ENCODE assay signal across 39 cellular contexts in genomic region chr10:56266120-56266519, GRCh38.
"Had no signal": no experiment of that assay in that cellular context is flagged by ENCODE, and none has a peak within 500 bp of the region (broad histone marks: within the 10 kb centered on the region; RNA-seq: fewer than 3 reads in every experiment).

No MANE protein-coding gene starts in this region.

- H3K27ac ChIP-seq: adrenal gland, ascending aorta, body of pancreas, brain microvascular endothelial cell, breast epithelium, cardiac muscle cell had no signal

- H3K36me3 ChIP-seq: adrenal gland, ascending aorta, brain microvascular endothelial cell, breast epithelium, cardiac muscle cell had no signal

- H3K36me3 Mint-ChIP-seq: activated naive CD4-positive, alpha-beta T cell treated with anti-CD3 and anti-CD28 coated beads, Interleukin-2, amount 10 ng/mL, durations not matched to agents 7 days and 5 days; activated naive CD4-positive, alpha-beta T cell treated with anti-CD3 and anti-CD28 coated beads, Interleukin-2, amount 50 U/mL, for 24 hours; activated naive CD4-positive, alpha-beta T cell treated with anti-CD3 and anti-CD28 coated beads, Interleukin-2, amount 50 U/mL, for 72 hours; activated naive CD8-positive, alpha-beta T cell; activated naive CD8-positive, alpha-beta T cell treated with anti-CD3 and anti-CD28 coated beads for 36 hours; activated naive CD8-positive, alpha-beta T cell treated with anti-CD3 and anti-CD28 coated beads, Interleukin-2, amount 10 ng/mL, durations not matched to agents 7 days and 5 days; brain had no signal

- H3K9me3 ChIP-seq: adrenal gland, ascending aorta, body of pancreas, breast epithelium had no signal

- H3K27me3 Mint-ChIP-seq: activated naive CD4-positive, alpha-beta T cell treated with anti-CD3 and anti-CD28 coated beads, Interleukin-2, amount 10 ng/mL, durations not matched to agents 7 days and 5 days; activated naive CD4-positive, alpha-beta T cell treated with anti-CD3 and anti-CD28 coated beads, Interleukin-2, amount 50 U/mL, for 24 hours; activated naive CD8-positive, alpha-beta T cell; activated naive CD8-positive, alpha-beta T cell treated with anti-CD3 and anti-CD28 coated beads for 36 hours; activated naive CD8-positive, alpha-beta T cell treated with anti-CD3 and anti-CD28 coated beads, Interleukin-2, amount 10 ng/mL, durations not matched to agents 7 days and 5 days; activated naive CD8-positive, alpha-beta T cell treated with anti-CD3 and anti-CD28 coated beads, Interleukin-2, amount 50 U/mL, for 24 hours; activated T-cell treated with anti-CD3 and anti-CD28 coated beads, Interleukin-2, amount 50 U/mL, for 24 hours; activated T-helper 17 cell treated with anti-CD3 and anti-CD28 coated beads, Interleukin-2, amount 50 U/mL, for 72 hours; brain; central memory CD8-positive, alpha-beta T cell had no signal

- H3K27me3 ChIP-seq: adrenal gland, ascending aorta, body of pancreas, brain microvascular endothelial cell, breast epithelium, cardiac muscle cell had no signal

- ATAC-seq: activated naive CD4-positive, alpha-beta T cell treated with anti-CD3 and anti-CD28 coated beads, Interleukin-2, amount 50 U/mL, for 72 hours; activated naive CD8-positive, alpha-beta T cell treated with anti-CD3 and anti-CD28 coated beads, Interleukin-2, amount 50 U/mL, for 24 hours; activated T-cell treated with anti-CD3 and anti-CD28 coated beads, Interleukin-2, amount 50 U/mL, for 4 hours; activated T-cell treated with anti-CD3 and anti-CD28 coated beads, Interleukin-2, amount 50 U/mL, for 72 hours; activated T-helper 17 cell treated with anti-CD3 and anti-CD28 coated beads, Interleukin-2, amount 50 U/mL, for 72 hours; body of pancreas had no signal

- DNase-seq: activated effector memory CD4-positive, alpha-beta T cell treated with anti-CD3 and anti-CD28 coated beads, Interleukin-2, amount 50 U/mL, for 16 hours; activated effector memory CD4-positive, alpha-beta T cell treated with Interleukin-2 at 50 U/mL for 16 hours; activated gamma-delta T cell; activated gamma-delta T cell treated with Interleukin-2 at 50 U/mL for 16 hours; activated naive CD4-positive, alpha-beta T cell; activated naive CD4-positive, alpha-beta T cell treated with anti-CD3 and anti-CD28 coated beads for 36 hours; activated naive CD4-positive, alpha-beta T cell treated with anti-CD3 and anti-CD28 coated beads, Interleukin-2, amount 10 ng/mL, durations not matched to agents 7 days and 5 days; activated naive CD4-positive, alpha-beta T cell treated with anti-CD3 and anti-CD28 coated beads, Interleukin-2, amount 50 U/mL, for 16 hours; activated naive CD4-positive, alpha-beta T cell treated with Interleukin-2 at 50 U/mL for 16 hours; activated naive CD8-positive, alpha-beta T cell treated with anti-CD3 and anti-CD28 coated beads for 36 hours; activated naive CD8-positive, alpha-beta T cell treated with anti-CD3 and anti-CD28 coated beads, Interleukin-2, amount 10 ng/mL, durations not matched to agents 7 days and 5 days; activated naive CD8-positive, alpha-beta T cell treated with anti-CD3 and anti-CD28 coated beads, Interleukin-2, amount 50 U/mL, for 24 hours; activated T-cell treated with anti-CD3 and anti-CD28 coated beads, Interleukin-2, amount 50 U/mL, for 24 hours; activated T-cell treated with anti-CD3 and anti-CD28 coated beads, Interleukin-2, amount 50 U/mL, for 4 hours; activated T-cell treated with anti-CD3 and anti-CD28 coated beads, Interleukin-2, amount 50 U/mL, for 48 hours; activated T-cell treated with anti-CD3 and anti-CD28 coated beads, Interleukin-2, amount 50 U/mL, for 72 hours; adrenal gland; amniotic stem cell; amygdala; anterior cingulate cortex; aorta; body of pancreas; brain microvascular endothelial cell; caudate nucleus; central memory CD4-positive, alpha-beta T cell; cerebellar nuclear complex had no signal

- H3K4me3 Mint-ChIP-seq: activated naive CD4-positive, alpha-beta T cell treated with anti-CD3 and anti-CD28 coated beads for 36 hours; activated naive CD4-positive, alpha-beta T cell treated with anti-CD3 and anti-CD28 coated beads, Interleukin-2, amount 10 ng/mL, durations not matched to agents 7 days and 5 days; activated naive CD4-positive, alpha-beta T cell treated with anti-CD3 and anti-CD28 coated beads, Interleukin-2, amount 50 U/mL, for 24 hours; activated naive CD8-positive, alpha-beta T cell; activated naive CD8-positive, alpha-beta T cell treated with anti-CD3 and anti-CD28 coated beads for 36 hours; activated naive CD8-positive, alpha-beta T cell treated with anti-CD3 and anti-CD28 coated beads, Interleukin-2, amount 10 ng/mL, durations not matched to agents 7 days and 5 days; activated naive CD8-positive, alpha-beta T cell treated with anti-CD3 and anti-CD28 coated beads, Interleukin-2, amount 50 U/mL, for 24 hours; activated T-cell treated with anti-CD3 and anti-CD28 coated beads, Interleukin-2, amount 50 U/mL, for 24 hours; activated T-cell treated with anti-CD3 and anti-CD28 coated beads, Interleukin-2, amount 50 U/mL, for 4 hours; activated T-cell treated with anti-CD3 and anti-CD28 coated beads, Interleukin-2, amount 50 U/mL, for 72 hours; activated T-helper 1 cell treated with anti-CD3 and anti-CD28 coated beads, Interleukin-12 subunit alpha, Interleukin-12 subunit beta, Interleukin-2, Interleukin-4 antibody, amounts not matched to agents 30 ng/mL and 10 ng/mL and 1 ng/mL, durations not matched to agents 14 hours and 24 hours and 36 hours; activated T-helper 17 cell treated with anti-CD3 and anti-CD28 coated beads, Interleukin-2, amount 50 U/mL, for 72 hours; brain; central memory CD8-positive, alpha-beta T cell had no signal

- FAIRE-seq: astrocyte, bronchial epithelial cell had no signal

- H3K27ac Mint-ChIP-seq: activated naive CD4-positive, alpha-beta T cell treated with anti-CD3 and anti-CD28 coated beads for 36 hours; activated naive CD4-positive, alpha-beta T cell treated with anti-CD3 and anti-CD28 coated beads, Interleukin-2, amount 10 ng/mL, durations not matched to agents 7 days and 5 days; activated naive CD4-positive, alpha-beta T cell treated with anti-CD3 and anti-CD28 coated beads, Interleukin-2, amount 50 U/mL, for 24 hours; activated naive CD4-positive, alpha-beta T cell treated with anti-CD3 and anti-CD28 coated beads, Interleukin-2, amount 50 U/mL, for 72 hours; activated naive CD8-positive, alpha-beta T cell; activated naive CD8-positive, alpha-beta T cell treated with anti-CD3 and anti-CD28 coated beads for 36 hours; activated naive CD8-positive, alpha-beta T cell treated with anti-CD3 and anti-CD28 coated beads, Interleukin-2, amount 10 ng/mL, durations not matched to agents 7 days and 5 days; activated naive CD8-positive, alpha-beta T cell treated with anti-CD3 and anti-CD28 coated beads, Interleukin-2, amount 50 U/mL, for 24 hours; activated T-cell treated with anti-CD3 and anti-CD28 coated beads, Interleukin-2, amount 50 U/mL, for 24 hours; activated T-cell treated with anti-CD3 and anti-CD28 coated beads, Interleukin-2, amount 50 U/mL, for 72 hours; activated T-helper 1 cell treated with anti-CD3 and anti-CD28 coated beads, Interleukin-12 subunit alpha, Interleukin-12 subunit beta, Interleukin-2, Interleukin-4 antibody, amounts not matched to agents 30 ng/mL and 10 ng/mL and 1 ng/mL, durations not matched to agents 14 hours and 24 hours and 36 hours; activated T-helper 17 cell treated with anti-CD3 and anti-CD28 coated beads, Interleukin-2, amount 50 U/mL, for 72 hours; activated T-helper 2 cell treated with anti-CD3 and anti-CD28 coated beads, Interferon-gamma antibody, Interleukin-2, Interleukin-4, amounts not matched to agents 10 μg/mL and 5 μg/mL and 100 μg/mL, durations not matched to agents 14 hours and 24 hours and 36 hours; brain had no signal

- H3K4me1 Mint-ChIP-seq: activated naive CD4-positive, alpha-beta T cell treated with anti-CD3 and anti-CD28 coated beads, Interleukin-2, amount 10 ng/mL, durations not matched to agents 7 days and 5 days; activated naive CD4-positive, alpha-beta T cell treated with anti-CD3 and anti-CD28 coated beads, Interleukin-2, amount 50 U/mL, for 24 hours; activated naive CD8-positive, alpha-beta T cell treated with anti-CD3 and anti-CD28 coated beads for 36 hours; activated naive CD8-positive, alpha-beta T cell treated with anti-CD3 and anti-CD28 coated beads, Interleukin-2, amount 10 ng/mL, durations not matched to agents 7 days and 5 days; activated naive CD8-positive, alpha-beta T cell treated with anti-CD3 and anti-CD28 coated beads, Interleukin-2, amount 50 U/mL, for 24 hours; activated T-helper 17 cell treated with anti-CD3 and anti-CD28 coated beads, Interleukin-2, amount 50 U/mL, for 72 hours; brain; central memory CD8-positive, alpha-beta T cell had no signal

- H3K9me3 Mint-ChIP-seq: activated naive CD4-positive, alpha-beta T cell treated with anti-CD3 and anti-CD28 coated beads for 36 hours; activated naive CD4-positive, alpha-beta T cell treated with anti-CD3 and anti-CD28 coated beads, Interleukin-2, amount 10 ng/mL, durations not matched to agents 7 days and 5 days; activated naive CD8-positive, alpha-beta T cell treated with anti-CD3 and anti-CD28 coated beads for 36 hours; activated naive CD8-positive, alpha-beta T cell treated with anti-CD3 and anti-CD28 coated beads, Interleukin-2, amount 10 ng/mL, durations not matched to agents 7 days and 5 days; activated naive CD8-positive, alpha-beta T cell treated with anti-CD3 and anti-CD28 coated beads, Interleukin-2, amount 50 U/mL, for 24 hours; activated T-helper 1 cell treated with anti-CD3 and anti-CD28 coated beads, Interleukin-12 subunit alpha, Interleukin-12 subunit beta, Interleukin-2, Interleukin-4 antibody, amounts not matched to agents 30 ng/mL and 10 ng/mL and 1 ng/mL, durations not matched to agents 14 hours and 24 hours and 36 hours; activated T-helper 2 cell treated with anti-CD3 and anti-CD28 coated beads, Interferon-gamma antibody, Interleukin-2, Interleukin-4, amounts not matched to agents 10 μg/mL and 5 μg/mL and 100 μg/mL, durations not matched to agents 14 hours and 24 hours and 36 hours; brain had no signal

- H3K4me1 ChIP-seq: adrenal gland, ascending aorta, body of pancreas, breast epithelium had no signal

- H3K4me3 ChIP-seq: adrenal gland, ascending aorta, body of pancreas, breast epithelium, cardiac muscle cell had no signal
